Comparison of ENCODE assay signal across 15 cellular contexts in genomic region chr15:52050416-52050815, GRCh38. TPM values are rescaled to one million over a fixed set of nuclear protein-coding genes. Genes with fewer than 3 reads are reported as not detected.
DNase-seq lines count a peak whose midpoint lies in the region; ATAC-seq and TF ChIP-seq lines count a peak whose summit lies in the region.
"Had no signal": no experiment of that assay in that cellular context is flagged by ENCODE, and none has a peak within 500 bp of the region (broad histone marks: within the 10 kb centered on the region; RNA-seq: fewer than 3 reads in every experiment).

No MANE protein-coding gene starts in this region.

- peaks cover 16% of the 10 kb centered on the region for H4K20me1 ChIP-seq in osteoblast (ENCODE audit: insufficient read depth, low read length)

- no peak overlapping the region for H3K4me2 ChIP-seq in osteoblast (ENCODE audit: insufficient read depth, low read length)

- intact Hi-C loops in activated CD4-positive, alpha-beta T cell treated with anti-CD3 and anti-CD28 coated beads for 36 hours (cut with DNase I, micrococcal nuclease), result no loop called here
- intact Hi-C loops in Right ventricle myocardium superior (cut with DNase I), result no loop called here

- no peaks in the 10 kb centered on the region for H3K9me3 ChIP-seq in osteoblast (ENCODE audit: low read depth, low read length)

- H3K4me3 ChIP-seq in osteoblast (ENCODE audit: insufficient read depth, low read length), result no peak overlapping the region

- no peaks in the 10 kb centered on the region for H3K27me3 Mint-ChIP-seq in endothelial cell (ENCODE audit: unreplicated experiment)
- H3K27me3 Mint-ChIP-seq in activated CD4-positive, alpha-beta T cell treated with anti-CD3 and anti-CD28 coated beads for 36 hours, result no peaks in the 10 kb centered on the region
- H3K27me3 Mint-ChIP-seq: memory B cell; stimulated activated naive CD8-positive, alpha-beta T cell treated with anti-CD3 and anti-CD28 coated beads, Interleukin-15, amount 100 ng/mL, for 72 hours had no signal

- ATAC-seq in GM21423 (IDR thresholded peaks at IDR 0.05; ENCODE audit: unreplicated experiment), result no peak
- ATAC-seq in activated CD4-positive, alpha-beta T cell treated with anti-CD3 and anti-CD28 coated beads for 36 hours, result no peak
- no peak for ATAC-seq in Right ventricle myocardium superior (ENCODE audit: poor library complexity)
- ATAC-seq: activated CD8-positive, alpha-beta T cell treated with anti-CD3 and anti-CD28 coated beads, Interleukin-2, amount 10 ng/mL, durations not matched to agents 7 days and 5 days; Right ventricle myocardium inferior; stimulated activated naive CD8-positive, alpha-beta T cell treated with anti-CD3 and anti-CD28 coated beads, Interleukin-15, amount 100 ng/mL, for 72 hours had no signal

- TF ChIP-seq CTCF in endothelial cell (IDR thresholded peaks at IDR 0.05; ENCODE audit: unreplicated experiment) (no peak), osteoblast (IDR thresholded peaks at IDR 0.05; ENCODE audit: extremely low read depth, low read depth, low read length) (no peak)

- H3K27ac ChIP-seq in osteoblast (ENCODE audit: low read depth, low read length), result no peak overlapping the region

- H3K36me3 Mint-ChIP-seq in endothelial cell (ENCODE audit: low read depth, unreplicated experiment), result peaks cover 33% of the 10 kb centered on the region
- H3K36me3 Mint-ChIP-seq in activated CD4-positive, alpha-beta T cell treated with anti-CD3 and anti-CD28 coated beads for 36 hours (ENCODE audit: low read depth), result peaks cover 39% of the 10 kb centered on the region

- H3K4me1 ChIP-seq in osteoblast (ENCODE audit: insufficient read depth, low read length), result peaks cover 10% of the 10 kb centered on the region

- CTCF ChIA-PET in activated CD4-positive, alpha-beta T cell treated with anti-CD3 and anti-CD28 coated beads for 36 hours (lab: Charles Lee), result interaction anchor here (1.0 kb wide), 1 partner anchor 13 kb away, joined by 4 read pairs; no protein-coding TSS in a partner anchor

- no peaks in the 10 kb centered on the region for H3K9me3 Mint-ChIP-seq in endothelial cell (ENCODE audit: unreplicated experiment)
- H3K9me3 Mint-ChIP-seq in activated CD4-positive, alpha-beta T cell treated with anti-CD3 and anti-CD28 coated beads for 36 hours (ENCODE audit: low read depth), result no peaks in the 10 kb centered on the region
- H3K9me3 Mint-ChIP-seq: memory B cell; stimulated activated naive CD8-positive, alpha-beta T cell treated with anti-CD3 and anti-CD28 coated beads, Interleukin-15, amount 100 ng/mL, for 72 hours had no signal

- H3K79me2 ChIP-seq in osteoblast (ENCODE audit: insufficient read depth, low read length), result peaks cover 69% of the 10 kb centered on the region

- peaks cover 6% of the 10 kb centered on the region for H3K4me1 Mint-ChIP-seq in endothelial cell (ENCODE audit: unreplicated experiment)
- peaks cover 14% of the 10 kb centered on the region for H3K4me1 Mint-ChIP-seq in activated CD4-positive, alpha-beta T cell treated with anti-CD3 and anti-CD28 coated beads for 36 hours

- H2AFZ ChIP-seq in osteoblast (ENCODE audit: low read length), result no peak overlapping the region

- DNase-seq in ELR (ENCODE audit: low read depth) (peak; percentile 90), RKO (ENCODE audit: low spot score) (peak; percentile 72), endothelial cell (ENCODE audit: low spot score) (no peak), osteoblast (ENCODE audit: insufficient read length, low spot score, missing footprints) (peak; percentile 18), NCI-H1417 (lab: John Stamatoyannopoulos, UW) (no peak), Right ventricle myocardium superior (no peak)
- DNase-seq in activated CD4-positive, alpha-beta T cell treated with anti-CD3 and anti-CD28 coated beads for 36 hours, result no peak
- DNase-seq: activated CD8-positive, alpha-beta T cell treated with anti-CD3 and anti-CD28 coated beads, Interleukin-2, amount 10 ng/mL, durations not matched to agents 7 days and 5 days; activated effector memory CD4-positive, alpha-beta T cell treated with Interleukin-2 at 50 U/mL for 16 hours; erythroblast; NCI-H524 treated with DMSO at 0.1 percent for 48 hours; stimulated activated naive CD8-positive, alpha-beta T cell treated with anti-CD3 and anti-CD28 coated beads, Interleukin-15, amount 100 ng/mL, for 72 hours had no signal

- POLR2A ChIA-PET in activated CD4-positive, alpha-beta T cell treated with anti-CD3 and anti-CD28 coated beads for 36 hours (lab: Charles Lee), result no interaction called here

- H3K36me3 ChIP-seq in osteoblast (ENCODE audit: insufficient read depth, low read length), result peaks cover 28% of the 10 kb centered on the region

- H3K27ac Mint-ChIP-seq in endothelial cell (ENCODE audit: unreplicated experiment), result peak overlapping the region; percentile 48
- no peak overlapping the region for H3K27ac Mint-ChIP-seq in activated CD4-positive, alpha-beta T cell treated with anti-CD3 and anti-CD28 coated beads for 36 hours
- H3K27ac Mint-ChIP-seq: activated CD8-positive, alpha-beta T cell treated with anti-CD3 and anti-CD28 coated beads, Interleukin-2, amount 10 ng/mL, durations not matched to agents 7 days and 5 days; memory B cell; stimulated activated naive CD8-positive, alpha-beta T cell treated with anti-CD3 and anti-CD28 coated beads, Interleukin-15, amount 100 ng/mL, for 72 hours had no signal

- no peaks in the 10 kb centered on the region for H3K27me3 ChIP-seq in osteoblast (ENCODE audit: insufficient read depth, low read length)

- peak overlapping the region; percentile 81 for H3K4me3 Mint-ChIP-seq in endothelial cell (ENCODE audit: unreplicated experiment)
- H3K4me3 Mint-ChIP-seq in activated CD4-positive, alpha-beta T cell treated with anti-CD3 and anti-CD28 coated beads for 36 hours, result no peak overlapping the region
- H3K4me3 Mint-ChIP-seq: activated CD8-positive, alpha-beta T cell treated with anti-CD3 and anti-CD28 coated beads, Interleukin-2, amount 10 ng/mL, durations not matched to agents 7 days and 5 days; memory B cell; stimulated activated naive CD8-positive, alpha-beta T cell treated with anti-CD3 and anti-CD28 coated beads, Interleukin-15, amount 100 ng/mL, for 72 hours had no signal

RNA-seq across cellular contexts. Expression of gene MAPK6, which starts 31.4 kb away (rescaled TPM):
- 94.6 TPM for total RNA-seq in endothelial cell (ENCODE audit: unreplicated experiment)
- total RNA-seq in osteoblast, result 77.2 and 86.9 TPM in 2 replicates
- 10 to 100 TPM; 27.3 to 28.1 TPM for total RNA-seq in activated CD4-positive, alpha-beta T cell treated with anti-CD3 and anti-CD28 coated beads for 36 hours
- 17.6 TPM for total RNA-seq in Right ventricle myocardium superior

Comparison
In these comparisons a context has a peak if more than half of its experiments do, and no peak if none do; other contexts are left out.
1. DNase-seq: peak in ELR (single experiment), RKO (single experiment) and osteoblast (single experiment); none in endothelial cell (single experiment), activated CD4-positive, alpha-beta T cell treated with anti-CD3 and anti-CD28 coated beads for 36 hours (single experiment), NCI-H1417 (0 of 3) and Right ventricle myocardium superior (single experiment).